Comparison of ENCODE assay signal across 8 cellular contexts in genomic region chr3:57078366-57079220, GRCh38. TPM values are rescaled to one million over a fixed set of nuclear protein-coding genes. Genes with fewer than 3 reads are reported as not detected.
A peak's percentile ranks its signal among the peaks of the same experiment; 100 is the strongest.
DNase-seq lines count a peak whose midpoint lies in the region; TF ChIP-seq lines count a peak whose summit lies in the region.

No MANE protein-coding gene starts in this region.

- H3K9me3 ChIP-seq in muscle layer of duodenum (ENCODE audit: control insufficient read depth in 1 of 2, low read length in 2 of 2) (no peaks in the 10 kb centered on the region), tibial nerve (no peaks in the 10 kb centered on the region)

- H3K36me3 ChIP-seq in muscle layer of duodenum (ENCODE audit: control insufficient read depth in 1 of 2, insufficient read depth in 2 of 2, low read length in 2 of 2) = no peaks in the 10 kb centered on the region
- H3K36me3 ChIP-seq in tibial nerve = no peaks in the 10 kb centered on the region

- CTCF ChIA-PET in activated CD4-positive, alpha-beta memory T cell treated with anti-CD3 and anti-CD28 coated beads for 36 hours (lab: Charles Lee) = no interaction called here

- TF ChIP-seq EP300 in tibial nerve (IDR thresholded peaks at IDR 0.05) = peak in 1 of 2 donors; percentile 50

- no peaks in the 10 kb centered on the region for H3K9me3 Mint-ChIP-seq in activated CD4-positive, alpha-beta memory T cell treated with anti-CD3 and anti-CD28 coated beads for 36 hours

- in situ Hi-C loops in KBM-7 (cut with MboI; ENCODE audit: low pct_unique_long_range_greater_than_20kb, low sequenced_read_pairs) = no loop called here

- H3K27ac ChIP-seq in muscle layer of duodenum (ENCODE audit: low read length) (no peak overlapping the region), tibial nerve (peak overlapping the region; percentile 41 to 84 (median 58))

- intact Hi-C loops in activated CD4-positive, alpha-beta memory T cell treated with anti-CD3 and anti-CD28 coated beads for 36 hours (cut with micrococcal nuclease) = no loop called here

- no peaks in the 10 kb centered on the region for H3K27me3 ChIP-seq in muscle layer of duodenum (ENCODE audit: low read depth, low read length)
- H3K27me3 ChIP-seq in tibial nerve = peaks cover 0 to 25% of the 10 kb centered on the region in 2 donors

- peak overlapping the region; percentile 52 for H3K4me3 Mint-ChIP-seq in activated CD4-positive, alpha-beta memory T cell treated with anti-CD3 and anti-CD28 coated beads for 36 hours

- H3K4me1 ChIP-seq in muscle layer of duodenum (ENCODE audit: control insufficient read depth in 1 of 2, insufficient read depth in 2 of 2, low read length in 2 of 2) (peaks cover 0 to 12% of the 10 kb centered on the region in 2 donors), tibial nerve (peaks cover 0 to 21% (median 3%) of the 10 kb centered on the region in 4 donors)

- no peaks in the 10 kb centered on the region for H3K36me3 Mint-ChIP-seq in activated CD4-positive, alpha-beta memory T cell treated with anti-CD3 and anti-CD28 coated beads for 36 hours

- H3K27me3 Mint-ChIP-seq in activated CD4-positive, alpha-beta memory T cell treated with anti-CD3 and anti-CD28 coated beads for 36 hours = peaks cover 48% of the 10 kb centered on the region

- peak; percentile 23 for DNase-seq in NCI-H146 (lab: John Stamatoyannopoulos, UW)
- no peak for DNase-seq in NCI-H146 treated with DMSO at 0.1 percent for 48 hours (lab: John Stamatoyannopoulos, UW; ENCODE audit: unreplicated experiment)
- DNase-seq in KBM-7 = peak; percentile 67
- peak; percentile 39 for DNase-seq in activated CD4-positive, alpha-beta memory T cell treated with anti-CD3 and anti-CD28 coated beads for 36 hours
- DNase-seq in fibroblast of mammary gland (ENCODE audit: low read depth) = peak; percentile 82
- DNase-seq in tibial nerve (ENCODE audit: low spot score in 2 of 2) = peak; percentile 68 to 75
- no peak for DNase-seq in NK-92 treated with Interleukin-12 subunit alpha and Interleukin-12 subunit beta, amount 100 ng/mL, for 24 hours (lab: John Stamatoyannopoulos, UW)

- H3K4me1 Mint-ChIP-seq in activated CD4-positive, alpha-beta memory T cell treated with anti-CD3 and anti-CD28 coated beads for 36 hours (ENCODE audit: low read depth) = no peaks in the 10 kb centered on the region

- H3K4me3 ChIP-seq in fibroblast of mammary gland (ENCODE audit: control insufficient read depth, low read depth, low read length) = peak overlapping the region; percentile 62
- peak overlapping the region; percentile 77 to 94 for H3K4me3 ChIP-seq in muscle layer of duodenum (ENCODE audit: low read depth in 1 of 2, low read length in 2 of 2)
- H3K4me3 ChIP-seq in tibial nerve = peak overlapping the region; percentile 56 to 80 (median 74)

- no peak for TF ChIP-seq CTCF in fibroblast of mammary gland (conservative IDR thresholded peaks at IDR 0.05; ENCODE audit: control insufficient read depth, insufficient read depth, low read depth, low read length)
- TF ChIP-seq CTCF in tibial nerve (IDR thresholded peaks at IDR 0.05) = no peak

- peak in 1 of 2 donors; percentile 17 for TF ChIP-seq POLR2A in tibial nerve (IDR thresholded peaks at IDR 0.05)

- H3K27ac Mint-ChIP-seq in activated CD4-positive, alpha-beta memory T cell treated with anti-CD3 and anti-CD28 coated beads for 36 hours = no peak overlapping the region

- 1% methylated on average over 57 to 64 of the region's 71 CpGs for WGBS in tibial nerve, 2 donors

- POLR2A ChIA-PET in activated CD4-positive, alpha-beta memory T cell treated with anti-CD3 and anti-CD28 coated beads for 36 hours (lab: Charles Lee) = interaction anchor here (0.6 kb wide), 1 partner anchor 476 kb away, joined by 3 read pairs; no protein-coding TSS in a partner anchor

RNA-seq across cellular contexts. Expression of gene SPATA12, which starts 18.1 kb away (rescaled TPM):
- not detected for total RNA-seq in activated CD4-positive, alpha-beta memory T cell treated with anti-CD3 and anti-CD28 coated beads for 36 hours
- not detected for total RNA-seq in tibial nerve

Comparison
In these comparisons a context has a peak if more than half of its experiments do, and no peak if none do; other contexts are left out.
1. DNase-seq: peak in NCI-H146 (single experiment), KBM-7 (single experiment), activated CD4-positive, alpha-beta memory T cell treated with anti-CD3 and anti-CD28 coated beads for 36 hours (single experiment), fibroblast of mammary gland (single experiment) and tibial nerve (2 of 2); none in NCI-H146 treated with DMSO at 0.1 percent for 48 hours (single experiment) and NK-92 treated with Interleukin-12 subunit alpha and Interleukin-12 subunit beta, amount 100 ng/mL, for 24 hours (single experiment).
2. Peak in every context shown above with its lines, with median percentiles within 50 percentile points of each other: H3K4me3 ChIP-seq.